ENCODE assay signal across 1 cellular context in the genomic region with DNA sequence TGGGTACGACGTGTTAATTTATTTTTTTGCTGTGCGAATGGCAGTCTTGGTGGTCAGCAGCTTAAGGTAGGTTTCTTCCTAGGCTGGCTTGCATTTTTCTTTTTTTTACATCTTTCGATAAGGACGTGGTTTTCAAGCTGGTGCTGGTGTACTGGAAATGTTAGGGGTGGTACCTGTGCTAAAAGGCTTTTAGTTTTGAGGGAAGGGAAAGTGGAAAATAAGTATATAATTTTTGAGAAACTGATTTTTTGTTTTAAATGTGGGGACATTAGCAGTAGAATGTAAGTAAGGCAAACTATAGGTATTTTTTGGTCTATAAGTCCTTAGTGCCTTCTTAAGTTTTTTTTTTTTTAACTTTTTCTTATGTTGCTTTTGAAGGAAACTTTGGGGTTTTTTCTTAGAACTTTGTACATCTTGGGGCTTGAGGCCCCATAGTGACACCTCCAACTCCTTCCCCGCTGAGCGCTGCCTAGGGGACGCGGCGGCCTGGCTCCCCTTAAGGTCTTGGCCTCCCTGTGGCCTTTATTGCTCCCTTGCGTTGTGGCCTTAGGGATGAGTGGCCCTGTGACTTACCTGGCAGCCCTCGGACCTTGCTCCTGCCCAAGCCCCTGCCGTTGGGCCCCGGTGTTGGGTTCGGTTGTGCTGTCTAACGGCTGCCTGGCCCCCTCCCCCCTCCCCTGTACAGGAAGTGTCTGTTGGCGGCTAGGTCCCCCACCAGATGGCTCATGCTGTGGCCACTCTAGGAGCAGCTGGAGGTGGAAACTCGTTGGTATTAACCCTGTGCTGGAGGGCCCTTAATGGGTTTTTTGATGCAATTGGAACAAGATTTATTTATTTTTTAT.
A peak's percentile ranks its signal among the peaks of the same experiment; 100 is the strongest.
TF ChIP-seq lines count a peak whose summit lies in the region.

No MANE protein-coding gene starts in this region.

TF ChIP-seq in GM12878, 131 proteins besides CTCF, POLR2A, EP300 and RAD21 (continued from another document):
- TF ChIP-seq SREBF1 (IDR thresholded peaks at IDR 0.05; ENCODE audit: low read length) = 0 out of 2 replicates have a peak, but pooled peaks have one; percentile 17
- peak; percentile 84 for TF ChIP-seq RELB (IDR thresholded peaks at IDR 0.05; ENCODE audit: low read depth)
- TF ChIP-seq, protein P1, sequence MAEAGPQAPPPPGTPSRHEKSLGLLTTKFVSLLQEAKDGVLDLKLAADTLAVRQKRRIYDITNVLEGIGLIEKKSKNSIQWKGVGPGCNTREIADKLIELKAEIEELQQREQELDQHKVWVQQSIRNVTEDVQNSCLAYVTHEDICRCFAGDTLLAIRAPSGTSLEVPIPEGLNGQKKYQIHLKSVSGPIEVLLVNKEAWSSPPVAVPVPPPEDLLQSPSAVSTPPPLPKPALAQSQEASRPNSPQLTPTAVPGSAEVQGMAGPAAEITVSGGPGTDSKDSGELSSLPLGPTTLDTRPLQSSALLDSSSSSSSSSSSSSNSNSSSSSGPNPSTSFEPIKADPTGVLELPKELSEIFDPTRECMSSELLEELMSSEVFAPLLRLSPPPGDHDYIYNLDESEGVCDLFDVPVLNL (IDR thresholded peaks at IDR 0.05; ENCODE audit: low read depth, low read length) = no peak
- 0 out of 2 replicates have a peak, but pooled peaks have one; percentile 53 for TF ChIP-seq WRNIP1 (IDR thresholded peaks at IDR 0.05; ENCODE audit: borderline replicate concordance, low read depth, low read length)
- TF ChIP-seq BMI1 (IDR thresholded peaks at IDR 0.05; ENCODE audit: borderline replicate concordance) = peak; percentile 44; the same call in 1 of the 2 replicates
- TF ChIP-seq CBX3 (IDR thresholded peaks at IDR 0.05; ENCODE audit: borderline replicate concordance, low read depth) = no peak
- no peak for TF ChIP-seq BRCA1 (IDR thresholded peaks at IDR 0.05; ENCODE audit: low read depth, low read length)
- TF ChIP-seq, protein P2, sequence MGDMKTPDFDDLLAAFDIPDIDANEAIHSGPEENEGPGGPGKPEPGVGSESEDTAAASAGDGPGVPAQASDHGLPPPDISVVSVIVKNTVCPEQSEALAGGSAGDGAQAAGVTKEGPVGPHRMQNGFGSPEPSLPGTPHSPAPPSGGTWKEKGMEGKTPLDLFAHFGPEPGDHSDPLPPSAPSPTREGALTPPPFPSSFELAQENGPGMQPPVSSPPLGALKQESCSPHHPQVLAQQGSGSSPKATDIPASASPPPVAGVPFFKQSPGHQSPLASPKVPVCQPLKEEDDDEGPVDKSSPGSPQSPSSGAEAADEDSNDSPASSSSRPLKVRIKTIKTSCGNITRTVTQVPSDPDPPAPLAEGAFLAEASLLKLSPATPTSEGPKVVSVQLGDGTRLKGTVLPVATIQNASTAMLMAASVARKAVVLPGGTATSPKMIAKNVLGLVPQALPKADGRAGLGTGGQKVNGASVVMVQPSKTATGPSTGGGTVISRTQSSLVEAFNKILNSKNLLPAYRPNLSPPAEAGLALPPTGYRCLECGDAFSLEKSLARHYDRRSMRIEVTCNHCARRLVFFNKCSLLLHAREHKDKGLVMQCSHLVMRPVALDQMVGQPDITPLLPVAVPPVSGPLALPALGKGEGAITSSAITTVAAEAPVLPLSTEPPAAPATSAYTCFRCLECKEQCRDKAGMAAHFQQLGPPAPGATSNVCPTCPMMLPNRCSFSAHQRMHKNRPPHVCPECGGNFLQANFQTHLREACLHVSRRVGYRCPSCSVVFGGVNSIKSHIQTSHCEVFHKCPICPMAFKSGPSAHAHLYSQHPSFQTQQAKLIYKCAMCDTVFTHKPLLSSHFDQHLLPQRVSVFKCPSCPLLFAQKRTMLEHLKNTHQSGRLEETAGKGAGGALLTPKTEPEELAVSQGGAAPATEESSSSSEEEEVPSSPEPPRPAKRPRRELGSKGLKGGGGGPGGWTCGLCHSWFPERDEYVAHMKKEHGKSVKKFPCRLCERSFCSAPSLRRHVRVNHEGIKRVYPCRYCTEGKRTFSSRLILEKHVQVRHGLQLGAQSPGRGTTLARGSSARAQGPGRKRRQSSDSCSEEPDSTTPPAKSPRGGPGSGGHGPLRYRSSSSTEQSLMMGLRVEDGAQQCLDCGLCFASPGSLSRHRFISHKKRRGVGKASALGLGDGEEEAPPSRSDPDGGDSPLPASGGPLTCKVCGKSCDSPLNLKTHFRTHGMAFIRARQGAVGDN (IDR thresholded peaks at IDR 0.05) = peak; percentile 52; the same call in 1 of the 2 replicates
- peak; percentile 78; the same call in 1 of the 2 replicates for TF ChIP-seq CHD1 (IDR thresholded peaks at IDR 0.05; ENCODE audit: low read depth, low read length)
- no peak for TF ChIP-seq FOS (IDR thresholded peaks at IDR 0.05; ENCODE audit: borderline replicate concordance, extremely low read depth, insufficient read length)
TF ChIP-seq in GM12878: peak in this region for 79.
